In genomic region chr3:97972976-97973375, GRCh38 we compare ENCODE assay signal across 8 cellular contexts. TPM values are rescaled to one million over a fixed set of nuclear protein-coding genes. Genes with fewer than 3 reads are reported as not detected.
DNase-seq lines count a peak whose midpoint lies in the region; ATAC-seq and TF ChIP-seq lines count a peak whose summit lies in the region.

No MANE protein-coding gene starts in this region.

- intact Hi-C loops in esophagus squamous epithelium (cut with DNase I): no loop called here

- TF ChIP-seq CTCF in GM12865 (IDR thresholded peaks at IDR 0.05; ENCODE audit: insufficient read depth, low read depth, low read length, missing control alignments) (no peak), Peyer's patch (IDR thresholded peaks at IDR 0.05) (no peak), esophagus squamous epithelium (IDR thresholded peaks at IDR 0.05) (no peak)

- H3K9me3 ChIP-seq in Peyer's patch (no peaks in the 10 kb centered on the region), esophagus squamous epithelium (no peaks in the 10 kb centered on the region)

- H3K27ac ChIP-seq in Peyer's patch (peak overlapping the region in 2 of 4 donors; percentile 21 to 84), esophagus squamous epithelium (peak overlapping the region; percentile 92 to 97 (median 96)), skin epidermis (peak overlapping the region in 8 of 21 experiments; percentile 82 to 99 (median 94))

- no peak for ATAC-seq in GM19351 (IDR thresholded peaks at IDR 0.05; ENCODE audit: unreplicated experiment)
- ATAC-seq in HG03378 (IDR thresholded peaks at IDR 0.05; ENCODE audit: unreplicated experiment): no peak
- ATAC-seq in GM19452 (IDR thresholded peaks at IDR 0.05; ENCODE audit: unreplicated experiment): no peak

- no peak for DNase-seq in GM12865 (ENCODE audit: low read depth)
- no peak for DNase-seq in Peyer's patch
- no peak for DNase-seq in esophagus squamous epithelium (lab: John Stamatoyannopoulos, UW)
- DNase-seq in NCI-H82 (lab: John Stamatoyannopoulos, UW): no peak

- H3K4me3 ChIP-seq in GM12865 (ENCODE audit: low read depth, low read length): peak overlapping the region; percentile 92
- peak overlapping the region in 3 of 4 donors; percentile 81 to 92 (median 86) for H3K4me3 ChIP-seq in Peyer's patch
- H3K4me3 ChIP-seq in esophagus squamous epithelium: peak overlapping the region in 3 of 4 donors; percentile 77 to 92 (median 85)
- peak overlapping the region in 4 of 7 experiments; percentile 63 to 90 (median 80) for H3K4me3 ChIP-seq in skin epidermis

- H3K27me3 ChIP-seq in Peyer's patch (no peaks in the 10 kb centered on the region), esophagus squamous epithelium (no peaks in the 10 kb centered on the region)

- H3K36me3 ChIP-seq in Peyer's patch: no peaks in the 10 kb centered on the region
- H3K36me3 ChIP-seq in esophagus squamous epithelium: no peaks in the 10 kb centered on the region

- 96 to 98% methylated on average over 9 of the region's 9 CpGs for WGBS in esophagus squamous epithelium, 2 donors

- peaks cover 0 to 12% (median 0%) of the 10 kb centered on the region in 4 donors for H3K4me1 ChIP-seq in Peyer's patch
- H3K4me1 ChIP-seq in esophagus squamous epithelium: peaks cover 14 to 44% (median 18%) of the 10 kb centered on the region in 3 donors

- TF ChIP-seq POLR2A in Peyer's patch (IDR thresholded peaks at IDR 0.05) (no peak), esophagus squamous epithelium (IDR thresholded peaks at IDR 0.05) (no peak)

RNA-seq across cellular contexts. Expression of gene RIOX2, which starts 0.7 kb away (rescaled TPM):
- total RNA-seq in Peyer's patch (10 to 100 TPM in 3 of 4 donors, 1 to 10 TPM in 1; 9.3 to 50.3 (median 12.6) TPM), esophagus squamous epithelium (10 to 100 TPM; 26.7 to 45.6 (median 41.1) TPM)
